16 cellular contexts compared by ENCODE assay signal in the genomic region with DNA sequence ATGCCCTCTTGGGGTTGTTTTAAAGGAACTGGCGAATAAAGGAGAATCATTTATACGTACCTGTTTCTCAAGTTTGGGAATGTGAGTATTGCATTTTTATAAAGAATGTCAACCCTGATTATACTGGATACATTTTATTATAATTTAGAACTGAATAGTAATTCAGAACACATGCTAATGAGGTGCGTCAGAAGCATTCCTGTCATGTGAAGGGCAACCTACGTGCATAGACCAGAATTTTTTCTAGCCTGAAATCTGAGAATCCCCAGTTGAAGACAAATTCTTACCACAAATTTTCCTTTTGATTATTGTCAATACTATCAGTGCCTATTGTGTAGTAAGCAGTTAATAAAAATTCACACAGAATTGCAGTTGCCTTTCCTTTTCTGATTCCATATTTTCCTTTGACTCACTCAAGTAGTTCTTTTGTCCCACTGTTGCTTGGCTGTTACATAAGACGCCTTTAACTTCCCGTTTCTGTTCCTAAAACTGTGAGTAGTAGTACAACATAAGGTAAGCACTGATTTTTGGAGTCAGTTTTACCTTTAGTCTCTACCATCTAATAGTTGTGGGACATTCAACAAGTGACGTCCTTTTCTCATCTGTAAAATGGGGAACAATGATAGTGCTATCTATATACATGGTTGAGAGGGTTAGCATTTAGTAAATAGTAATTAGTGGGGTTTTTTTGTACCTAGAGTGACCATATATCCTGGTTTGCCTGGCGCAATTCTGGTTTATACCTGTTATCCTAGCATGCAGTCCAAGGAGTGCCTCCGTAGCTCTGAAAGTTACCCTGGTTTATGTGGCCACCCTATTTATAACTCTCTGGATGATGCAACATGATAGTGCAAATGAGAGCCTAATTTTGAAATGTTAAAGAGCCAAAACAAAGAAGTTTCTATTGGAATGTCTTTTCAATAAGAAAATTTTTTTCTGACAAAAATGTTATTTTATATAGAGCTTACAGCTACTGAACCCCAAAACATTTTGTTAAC. TPM values are rescaled to one million over a fixed set of nuclear protein-coding genes. Genes with fewer than 3 reads are reported as not detected.
DNase-seq lines count a peak whose midpoint lies in the region; ATAC-seq and TF ChIP-seq lines count a peak whose summit lies in the region.
"Had no signal": no experiment of that assay in that cellular context is flagged by ENCODE, and none has a peak within 500 bp of the region (broad histone marks: within the 10 kb centered on the region; RNA-seq: fewer than 3 reads in every experiment).

No MANE protein-coding gene starts in this region.

- H3K27ac ChIP-seq in sigmoid colon = peak overlapping the region; percentile 3 to 81 (median 46)

- intact Hi-C loops in sigmoid colon (cut with DNase I) = loop anchor here (5.0 kb wide), 2 partner anchors 338 to 443 kb away; partner anchors contain the start of gene GNAI3

- peaks cover 39 to 47% (median 42%) of the 10 kb centered on the region in 3 donors for H3K4me1 Mint-ChIP-seq in IgD-negative memory B cell
- peaks cover 15% of the 10 kb centered on the region for H3K4me1 Mint-ChIP-seq in glutamatergic neuron (ENCODE audit: low read depth, unreplicated experiment)

- H3K27me3 Mint-ChIP-seq in IgD-negative memory B cell (no peaks in the 10 kb centered on the region), glutamatergic neuron (ENCODE audit: unreplicated experiment) (peaks cover 5% of the 10 kb centered on the region)

- H3K4me3 Mint-ChIP-seq in IgD-negative memory B cell (peak overlapping the region in 1 of 4 donors; percentile 41), glutamatergic neuron (ENCODE audit: unreplicated experiment) (peak overlapping the region; percentile 43)
- H3K4me3 Mint-ChIP-seq: T-helper 2 cell treated with Interferon-gamma antibody and Interleukin-4, amounts not matched to agents 5 μg/mL and 100 μg/mL, for 36 hours had no signal

- no peaks in the 10 kb centered on the region for H3K36me3 ChIP-seq in sigmoid colon

- peaks cover 0 to 91% (median 79%) of the 10 kb centered on the region in 4 donors for H3K4me1 ChIP-seq in sigmoid colon

- TF ChIP-seq POLR2A in sigmoid colon (IDR thresholded peaks at IDR 0.05) = no peak

- DNase-seq in SKM-1 treated with dmso at 0.1 percent for 144 hours (lab: John Stamatoyannopoulos, UW; ENCODE audit: unreplicated experiment) (peak; percentile 33), glutamatergic neuron (no peak), sigmoid colon (no peak), inferior parietal cortex (ENCODE audit: extremely low spot score) (no peak)
- DNase-seq: Calu3, cortex of kidney, foreskin melanocyte, left cardiac atrium, NCI-H1694 treated with DMSO at 0.1 percent for 48 hours, posterior cingulate gyrus, stomach had no signal

- TF ChIP-seq CTCF in glutamatergic neuron (IDR thresholded peaks at IDR 0.05; ENCODE audit: partially characterized antibody, unreplicated experiment) = no peak
- TF ChIP-seq CTCF in sigmoid colon (IDR thresholded peaks at IDR 0.05) = no peak

- TF ChIP-seq EP300 in sigmoid colon (IDR thresholded peaks at IDR 0.05) = no peak

- ATAC-seq in GM18511 (IDR thresholded peaks at IDR 0.05; ENCODE audit: unreplicated experiment) (no peak), GM18520 (IDR thresholded peaks at IDR 0.05; ENCODE audit: unreplicated experiment) (no peak)
- ATAC-seq: activated naive CD4-positive, alpha-beta T cell treated with anti-CD3 and anti-CD28 coated beads, Interleukin-2, amount 50 U/mL, for 72 hours had no signal

- no peaks in the 10 kb centered on the region for H3K9me3 Mint-ChIP-seq in IgD-negative memory B cell
- peaks cover 6% of the 10 kb centered on the region for H3K9me3 Mint-ChIP-seq in glutamatergic neuron (ENCODE audit: unreplicated experiment)
- H3K9me3 Mint-ChIP-seq: activated naive CD4-positive, alpha-beta T cell treated with anti-CD3 and anti-CD28 coated beads, Interleukin-2, amount 50 U/mL, for 72 hours; T-helper 2 cell treated with Interferon-gamma antibody and Interleukin-4, amounts not matched to agents 5 μg/mL and 100 μg/mL, for 36 hours had no signal

- no peaks in the 10 kb centered on the region for H3K9me3 ChIP-seq in sigmoid colon
- H3K9me3 ChIP-seq: stomach had no signal

- H3K27ac Mint-ChIP-seq in IgD-negative memory B cell = peak overlapping the region in 2 of 3 donors; percentile 13 to 40
- no peak overlapping the region for H3K27ac Mint-ChIP-seq in glutamatergic neuron (ENCODE audit: unreplicated experiment)
- H3K27ac Mint-ChIP-seq: activated naive CD4-positive, alpha-beta T cell treated with anti-CD3 and anti-CD28 coated beads, Interleukin-2, amount 50 U/mL, for 72 hours; T-helper 2 cell treated with Interferon-gamma antibody and Interleukin-4, amounts not matched to agents 5 μg/mL and 100 μg/mL, for 36 hours had no signal

- no peak overlapping the region for H3K4me3 ChIP-seq in sigmoid colon
- H3K4me3 ChIP-seq: stomach had no signal

- no peaks in the 10 kb centered on the region for H3K27me3 ChIP-seq in sigmoid colon
- H3K27me3 ChIP-seq: stomach had no signal

- WGBS in sigmoid colon, 2 donors = 69 to 83% methylated on average over 9 of the region's 9 CpGs

- H3K36me3 Mint-ChIP-seq in IgD-negative memory B cell (peaks cover 4% of the 10 kb centered on the region), glutamatergic neuron (ENCODE audit: unreplicated experiment) (no peaks in the 10 kb centered on the region)

RNA-seq across cellular contexts. Expression of gene AHCYL1, which starts 5.4 kb away (rescaled TPM):
- 42.5 TPM for polyA plus RNA-seq in IgD-negative memory B cell
- 73.8 TPM for total RNA-seq in glutamatergic neuron (ENCODE audit: unreplicated experiment)
- total RNA-seq in sigmoid colon = 10 to 100 TPM; 58.2 to 76.7 (median 73.4) TPM
- polyA plus RNA-seq in sigmoid colon = 10 to 100 TPM; 42.6 to 57.3 (median 49.1) TPM

RNA-seq across cellular contexts. Expression of gene STRIP1, which starts 44.5 kb away (rescaled TPM):
- polyA plus RNA-seq in IgD-negative memory B cell (22.5 TPM), sigmoid colon (10 to 100 TPM in 1 of 3 donors, 1 to 10 TPM in 2; 7.9 to 24.8 (median 9.6) TPM)
- total RNA-seq in glutamatergic neuron (ENCODE audit: unreplicated experiment) (90.2 TPM), sigmoid colon (10 to 100 TPM; 32.8 to 47.8 (median 36.1) TPM)
